In genomic region chr3:129111076-129111780, GRCh38 we compare ENCODE assay signal across 10 cellular contexts. TPM values are rescaled to one million over a fixed set of nuclear protein-coding genes. Genes with fewer than 3 reads are reported as not detected.
A peak's percentile ranks its signal among the peaks of the same experiment; 100 is the strongest.
DNase-seq lines count a peak whose midpoint lies in the region; ATAC-seq and TF ChIP-seq lines count a peak whose summit lies in the region.
"Not testable (repeated sequence)": the region's sequence is repeated elsewhere in the genome, so short reads cannot be mapped to it uniquely, and the experiment has no call there.
"Had no signal": no experiment of that assay in that cellular context is flagged by ENCODE, and none has a peak within 500 bp of the region (broad histone marks: within the 10 kb centered on the region; RNA-seq: fewer than 3 reads in every experiment).

No MANE protein-coding gene starts in this region.

- H3K36me3 ChIP-seq in osteoblast (ENCODE audit: insufficient read depth, low read length), result peaks cover 16% of the 10 kb centered on the region

- H2AFZ ChIP-seq in osteoblast (ENCODE audit: low read length), result not testable (repeated sequence)

- POLR2A ChIA-PET in activated CD4-positive, alpha-beta T cell treated with anti-CD3 and anti-CD28 coated beads for 36 hours (lab: Charles Lee), result not testable (repeated sequence)
- POLR2A ChIA-PET in activated naive CD8-positive, alpha-beta T cell treated with anti-CD3 and anti-CD28 coated beads, Interleukin-2, amount 10 ng/mL, durations not matched to agents 7 days and 5 days (lab: Charles Lee), result interaction anchor here (0.5 to 7.5 kb wide), 7 partner anchors 10 to 139 kb away, joined by 3 to 112 read pairs (median 4); partner anchors contain the start of gene RAB43

- not testable (repeated sequence) for H3K4me1 ChIP-seq in osteoblast (ENCODE audit: insufficient read depth, low read length)

- not testable (repeated sequence) for DNase-seq in HL-60 (ENCODE audit: low read depth in 1 of 2, low spot score in 1 of 2); activated CD4-positive, alpha-beta T cell treated with anti-CD3 and anti-CD28 coated beads for 36 hours; activated CD8-positive, alpha-beta memory T cell treated with anti-CD3 and anti-CD28 coated beads, Interleukin-2, amount 10 ng/mL, durations not matched to agents 7 days and 5 days; activated naive CD4-positive, alpha-beta T cell treated with anti-CD3 and anti-CD28 coated beads for 36 hours; activated naive CD8-positive, alpha-beta T cell treated with anti-CD3 and anti-CD28 coated beads, Interleukin-2, amount 10 ng/mL, durations not matched to agents 7 days and 5 days
- DNase-seq in inferior parietal cortex (ENCODE audit: extremely low spot score) (peak; percentile 6), osteoblast (ENCODE audit: insufficient read length, low spot score, missing footprints) (peak; percentile 45)

- not testable (repeated sequence) for H3K4me2 ChIP-seq in osteoblast (ENCODE audit: insufficient read depth, low read length)

- not testable (repeated sequence) for H3K9me3 ChIP-seq in osteoblast (ENCODE audit: low read depth, low read length)

- H3K27ac Mint-ChIP-seq in activated CD4-positive, alpha-beta T cell treated with anti-CD3 and anti-CD28 coated beads for 36 hours, result peak overlapping the region; percentile 91
- peak overlapping the region; percentile 24 for H3K27ac Mint-ChIP-seq in activated CD8-positive, alpha-beta memory T cell treated with anti-CD3 and anti-CD28 coated beads, Interleukin-2, amount 10 ng/mL, durations not matched to agents 7 days and 5 days
- peak overlapping the region; percentile 96 for H3K27ac Mint-ChIP-seq in activated naive CD4-positive, alpha-beta T cell treated with anti-CD3 and anti-CD28 coated beads for 36 hours
- peak overlapping the region; percentile 97 for H3K27ac Mint-ChIP-seq in activated naive CD8-positive, alpha-beta T cell treated with anti-CD3 and anti-CD28 coated beads, Interleukin-2, amount 10 ng/mL, durations not matched to agents 7 days and 5 days

- intact Hi-C loops in activated CD4-positive, alpha-beta T cell treated with anti-CD3 and anti-CD28 coated beads for 36 hours (cut with DNase I, micrococcal nuclease), result not testable (repeated sequence)
- intact Hi-C loops in activated naive CD4-positive, alpha-beta T cell treated with anti-CD3 and anti-CD28 coated beads for 36 hours (cut with micrococcal nuclease), result loop anchor here (5.0 to 10.0 kb wide), 3 partner anchors 234 to 1436 kb away; partner anchors contain the start of genes ABTB1, ACAD9 and EFCAB12

- H3K27me3 ChIP-seq in HL-60 (ENCODE audit: insufficient read depth, poor library complexity, severe bottlenecking); osteoblast (ENCODE audit: insufficient read depth, low read length): not testable (repeated sequence)

- H3K36me3 Mint-ChIP-seq in activated CD4-positive, alpha-beta T cell treated with anti-CD3 and anti-CD28 coated beads for 36 hours (ENCODE audit: low read depth), result peaks cover 60% of the 10 kb centered on the region
- H3K36me3 Mint-ChIP-seq in activated CD8-positive, alpha-beta memory T cell treated with anti-CD3 and anti-CD28 coated beads, Interleukin-2, amount 10 ng/mL, durations not matched to agents 7 days and 5 days, result not testable (repeated sequence)
- peaks cover 63% of the 10 kb centered on the region for H3K36me3 Mint-ChIP-seq in activated naive CD4-positive, alpha-beta T cell treated with anti-CD3 and anti-CD28 coated beads for 36 hours (ENCODE audit: low read depth)
- peaks cover 54% of the 10 kb centered on the region for H3K36me3 Mint-ChIP-seq in activated naive CD8-positive, alpha-beta T cell treated with anti-CD3 and anti-CD28 coated beads, Interleukin-2, amount 10 ng/mL, durations not matched to agents 7 days and 5 days

- not testable (repeated sequence) for H3K4me3 ChIP-seq in HL-60 (replicated peaks; ENCODE audit: insufficient read depth, low read length); osteoblast (ENCODE audit: insufficient read depth, low read length)

- H3K4me1 Mint-ChIP-seq in activated CD4-positive, alpha-beta T cell treated with anti-CD3 and anti-CD28 coated beads for 36 hours, result peaks cover 83% of the 10 kb centered on the region
- H3K4me1 Mint-ChIP-seq in activated CD8-positive, alpha-beta memory T cell treated with anti-CD3 and anti-CD28 coated beads, Interleukin-2, amount 10 ng/mL, durations not matched to agents 7 days and 5 days, result peaks cover 39% of the 10 kb centered on the region
- peaks cover 85% of the 10 kb centered on the region for H3K4me1 Mint-ChIP-seq in activated naive CD4-positive, alpha-beta T cell treated with anti-CD3 and anti-CD28 coated beads for 36 hours (ENCODE audit: low read depth)
- H3K4me1 Mint-ChIP-seq in activated naive CD8-positive, alpha-beta T cell treated with anti-CD3 and anti-CD28 coated beads, Interleukin-2, amount 10 ng/mL, durations not matched to agents 7 days and 5 days, result peaks cover 71% of the 10 kb centered on the region

- H4K20me1 ChIP-seq in osteoblast (ENCODE audit: insufficient read depth, low read length), result peaks cover 38% of the 10 kb centered on the region

- CTCF ChIA-PET in activated CD4-positive, alpha-beta T cell treated with anti-CD3 and anti-CD28 coated beads for 36 hours (lab: Charles Lee), result interaction anchor here (0.6 to 1.0 kb wide), 2 partner anchors 11 to 52 kb away, joined by 3 read pairs; no protein-coding TSS in a partner anchor
- CTCF ChIA-PET in activated CD8-positive, alpha-beta memory T cell treated with anti-CD3 and anti-CD28 coated beads, Interleukin-2, amount 10 ng/mL, durations not matched to agents 7 days and 5 days (lab: Charles Lee), result interaction anchor here (0.7 to 1.1 kb wide), 2 partner anchors 9 kb away, joined by 3 read pairs; no protein-coding TSS in a partner anchor
- CTCF ChIA-PET in activated naive CD4-positive, alpha-beta T cell treated with anti-CD3 and anti-CD28 coated beads for 36 hours (lab: Charles Lee), result interaction anchor here (1.1 to 1.8 kb wide), 3 partner anchors 8 to 57 kb away, joined by 3 to 4 read pairs (median 3); no protein-coding TSS in a partner anchor

- H3K9me3 Mint-ChIP-seq in activated CD4-positive, alpha-beta T cell treated with anti-CD3 and anti-CD28 coated beads for 36 hours (ENCODE audit: low read depth); activated CD8-positive, alpha-beta memory T cell treated with anti-CD3 and anti-CD28 coated beads, Interleukin-2, amount 10 ng/mL, durations not matched to agents 7 days and 5 days (ENCODE audit: low read depth); activated naive CD4-positive, alpha-beta T cell treated with anti-CD3 and anti-CD28 coated beads for 36 hours; activated naive CD8-positive, alpha-beta T cell treated with anti-CD3 and anti-CD28 coated beads, Interleukin-2, amount 10 ng/mL, durations not matched to agents 7 days and 5 days: not testable (repeated sequence)

- H3K27ac ChIP-seq in HL-60 (replicated peaks), result peak overlapping the region; percentile 48; the same call in 1 of the 2 replicates
- H3K27ac ChIP-seq in osteoblast (ENCODE audit: low read depth, low read length), result not testable (repeated sequence)

- not testable (repeated sequence) for H3K4me3 Mint-ChIP-seq in activated CD4-positive, alpha-beta T cell treated with anti-CD3 and anti-CD28 coated beads for 36 hours; activated CD8-positive, alpha-beta memory T cell treated with anti-CD3 and anti-CD28 coated beads, Interleukin-2, amount 10 ng/mL, durations not matched to agents 7 days and 5 days; activated naive CD4-positive, alpha-beta T cell treated with anti-CD3 and anti-CD28 coated beads for 36 hours; activated naive CD8-positive, alpha-beta T cell treated with anti-CD3 and anti-CD28 coated beads, Interleukin-2, amount 10 ng/mL, durations not matched to agents 7 days and 5 days

- not testable (repeated sequence) for TF ChIP-seq CTCF in HL-60 (IDR thresholded peaks at IDR 0.05; ENCODE audit: insufficient read depth, low read length); osteoblast (IDR thresholded peaks at IDR 0.05; ENCODE audit: extremely low read depth, low read depth, low read length)

- not testable (repeated sequence) for H3K27me3 Mint-ChIP-seq in activated CD4-positive, alpha-beta T cell treated with anti-CD3 and anti-CD28 coated beads for 36 hours; activated CD8-positive, alpha-beta memory T cell treated with anti-CD3 and anti-CD28 coated beads, Interleukin-2, amount 10 ng/mL, durations not matched to agents 7 days and 5 days; activated naive CD4-positive, alpha-beta T cell treated with anti-CD3 and anti-CD28 coated beads for 36 hours (ENCODE audit: low read depth); activated naive CD8-positive, alpha-beta T cell treated with anti-CD3 and anti-CD28 coated beads, Interleukin-2, amount 10 ng/mL, durations not matched to agents 7 days and 5 days

- peaks cover 66% of the 10 kb centered on the region for H3K79me2 ChIP-seq in osteoblast (ENCODE audit: insufficient read depth, low read length)

- not testable (repeated sequence) for ATAC-seq in activated CD4-positive, alpha-beta T cell treated with anti-CD3 and anti-CD28 coated beads for 36 hours; activated CD8-positive, alpha-beta memory T cell treated with anti-CD3 and anti-CD28 coated beads, Interleukin-2, amount 10 ng/mL, durations not matched to agents 7 days and 5 days; activated naive CD8-positive, alpha-beta T cell treated with anti-CD3 and anti-CD28 coated beads, Interleukin-2, amount 10 ng/mL, durations not matched to agents 7 days and 5 days (ENCODE audit: low read depth)

RNA-seq across cellular contexts. Expression of gene RAB43, which starts 10.4 kb away (rescaled TPM):
- 10 to 100 TPM; 32.1 to 51.8 TPM for total RNA-seq in activated CD4-positive, alpha-beta T cell treated with anti-CD3 and anti-CD28 coated beads for 36 hours
- 10 to 100 TPM; 33.7 to 36.1 TPM for total RNA-seq in activated CD8-positive, alpha-beta memory T cell treated with anti-CD3 and anti-CD28 coated beads, Interleukin-2, amount 10 ng/mL, durations not matched to agents 7 days and 5 days
- 10 to 100 TPM; 73.9 to 80.0 TPM for total RNA-seq in activated naive CD4-positive, alpha-beta T cell treated with anti-CD3 and anti-CD28 coated beads for 36 hours
- total RNA-seq in activated naive CD8-positive, alpha-beta T cell treated with anti-CD3 and anti-CD28 coated beads, Interleukin-2, amount 10 ng/mL, durations not matched to agents 7 days and 5 days, result 10 to 100 TPM; 62.5 to 72.6 TPM
- 13.4 and 14.1 TPM in 2 replicates for total RNA-seq in osteoblast

RNA-seq across cellular contexts. Expression of gene ISY1, which starts 49.6 kb away (rescaled TPM):
- 10 to 100 TPM; 44.9 to 65.5 TPM for total RNA-seq in activated CD4-positive, alpha-beta T cell treated with anti-CD3 and anti-CD28 coated beads for 36 hours
- 10 to 100 TPM; 44.4 to 75.9 TPM for total RNA-seq in activated CD8-positive, alpha-beta memory T cell treated with anti-CD3 and anti-CD28 coated beads, Interleukin-2, amount 10 ng/mL, durations not matched to agents 7 days and 5 days
- 10 to 100 TPM; 56.8 to 65.4 TPM for total RNA-seq in activated naive CD4-positive, alpha-beta T cell treated with anti-CD3 and anti-CD28 coated beads for 36 hours
- total RNA-seq in activated naive CD8-positive, alpha-beta T cell treated with anti-CD3 and anti-CD28 coated beads, Interleukin-2, amount 10 ng/mL, durations not matched to agents 7 days and 5 days, result 10 to 100 TPM; 52.1 to 59.0 TPM
- total RNA-seq in osteoblast, result 29.0 and 31.8 TPM in 2 replicates

RNA-seq across cellular contexts. Expression of gene GP9, which starts 50.6 kb away (rescaled TPM):
- not detected for total RNA-seq in activated CD4-positive, alpha-beta T cell treated with anti-CD3 and anti-CD28 coated beads for 36 hours
- total RNA-seq in activated CD8-positive, alpha-beta memory T cell treated with anti-CD3 and anti-CD28 coated beads, Interleukin-2, amount 10 ng/mL, durations not matched to agents 7 days and 5 days, result not detected
- not detected for total RNA-seq in activated naive CD4-positive, alpha-beta T cell treated with anti-CD3 and anti-CD28 coated beads for 36 hours
- not detected for total RNA-seq in activated naive CD8-positive, alpha-beta T cell treated with anti-CD3 and anti-CD28 coated beads, Interleukin-2, amount 10 ng/mL, durations not matched to agents 7 days and 5 days
- total RNA-seq in osteoblast, result not detected in 2 replicates
- total RNA-seq: A673, H4, IMR-90 had no signal

Comparison
In these comparisons a context has a peak if more than half of its experiments do, and no peak if none do; other contexts are left out.
1. H3K27ac Mint-ChIP-seq: peak in every context shown above with its lines; median percentile 97 in activated naive CD8-positive, alpha-beta T cell treated with anti-CD3 and anti-CD28 coated beads, Interleukin-2, amount 10 ng/mL, durations not matched to agents 7 days and 5 days; 96 in activated naive CD4-positive, alpha-beta T cell treated with anti-CD3 and anti-CD28 coated beads for 36 hours; 91 in activated CD4-positive, alpha-beta T cell treated with anti-CD3 and anti-CD28 coated beads for 36 hours; 24 in activated CD8-positive, alpha-beta memory T cell treated with anti-CD3 and anti-CD28 coated beads, Interleukin-2, amount 10 ng/mL, durations not matched to agents 7 days and 5 days.